ENCODE assay signal across 25 cellular contexts in the genomic region with DNA sequence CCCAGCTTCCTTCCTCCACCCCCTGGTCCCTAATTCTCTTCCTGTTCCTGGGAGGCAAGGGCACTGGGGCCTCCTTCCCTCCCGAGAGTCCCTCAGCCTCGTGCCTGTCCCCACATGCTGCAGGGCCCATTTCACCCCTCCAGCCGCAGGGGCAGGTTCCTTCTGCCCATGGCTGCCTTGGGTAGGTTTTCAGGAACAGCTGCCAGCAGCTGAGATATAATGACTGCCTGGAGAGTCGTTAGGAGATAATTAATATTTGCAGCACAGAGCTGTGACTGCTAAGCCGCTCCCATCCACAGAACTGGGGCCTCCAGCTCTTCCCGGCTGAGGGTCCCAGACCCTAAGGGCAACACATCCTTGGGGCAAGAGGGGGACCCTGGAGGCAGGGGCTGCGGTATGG.
A peak's percentile ranks its signal among the peaks of the same experiment; 100 is the strongest.
DNase-seq lines count a peak whose midpoint lies in the region; FAIRE-seq and TF ChIP-seq lines count a peak whose summit lies in the region.
"Had no signal": no experiment of that assay in that cellular context is flagged by ENCODE, and none has a peak within 500 bp of the region (broad histone marks: within the 10 kb centered on the region; RNA-seq: fewer than 3 reads in every experiment).

No MANE protein-coding gene starts in this region.

- H3K4me2 ChIP-seq in H1 (ENCODE audit: insufficient read depth in 1 of 2, low read depth in 2 of 2, low read length in 2 of 2): no peak overlapping the region

- peaks cover 0 to 8% (median 0%) of the 10 kb centered on the region in 4 experiments; a peak in 1 of 7 replicates for H3K4me1 ChIP-seq in H1 (replicated peaks in 1 of 4; ENCODE audit: control insufficient read depth in 3 of 4, insufficient read depth in 4 of 4, low read length in 3 of 4)
- H3K4me1 ChIP-seq in transverse colon: no peaks in the 10 kb centered on the region
- H3K4me1 ChIP-seq: left lung, Peyer's patch, psoas muscle, suprapubic skin had no signal

- no peaks in the 10 kb centered on the region for H3K9me3 ChIP-seq in H1 (ENCODE audit: insufficient read depth in 2 of 2, low read depth in 1 of 2, low read length in 1 of 2)
- no peaks in the 10 kb centered on the region for H3K9me3 ChIP-seq in transverse colon
- H3K9me3 ChIP-seq: neutrophil, Peyer's patch, psoas muscle had no signal

- no peak overlapping the region for H2BK120ac ChIP-seq in H1 (replicated peaks; ENCODE audit: low read depth, low read length)

- no peak for TF ChIP-seq RAD21 in H1 (IDR thresholded peaks at IDR 0.05 in 1 of 2, conservative IDR thresholded peaks at IDR 0.05 in 1 of 2; ENCODE audit: low read depth in 2 of 2, low read length in 2 of 2)

- 90% methylated on average over 7 of the region's 7 CpGs; no CpG with 5 or more reads in 1 of the 2 experiments for WGBS in H1 (ENCODE audit: extremely low coverage in 1 of 2, insufficient coverage in 1 of 2, insufficient read length in 1 of 2, insufficient replicate concordance in 2 of 2, low coverage in 1 of 2, low lambda C conversion rate in 2 of 2, missing lambda C conversion rate in 1 of 2), 2 experiments
- WGBS in transverse colon (ENCODE audit: low coverage in 1 of 2), 2 donors: 39 to 47% methylated on average over 5 to 7 of the region's 7 CpGs

- peak; percentile 46 for DNase-seq in D721Med (ENCODE audit: insufficient read length, low spot score)
- peak in 2 of 3 experiments; percentile 95 to 98 for DNase-seq in NCI-H1417 (lab: John Stamatoyannopoulos, UW)
- DNase-seq in NCI-H524 treated with DMSO at 0.1 percent for 48 hours (lab: John Stamatoyannopoulos, UW): peak; percentile 77
- no peak for DNase-seq in H1 (ENCODE audit: low read depth in 1 of 2, low spot score in 2 of 2)
- DNase-seq in hippocampal formation (lab: John Stamatoyannopoulos, UW): no peak
- no peak for DNase-seq in progenitor cell of endocrine pancreas (ENCODE audit: low spot score, unreplicated experiment)
- DNase-seq in transverse colon: no peak
- DNase-seq: activated CD4-positive, alpha-beta T cell treated with anti-CD3 and anti-CD28 coated beads, Interleukin-2, amount 50 U/mL, for 48 hours; activated CD4-positive, CD25-positive, alpha-beta regulatory T cell; activated naive CD4-positive, alpha-beta T cell treated with anti-CD3 and anti-CD28 coated beads, Interleukin-2, amount 50 U/mL, for 16 hours; amniotic stem cell; C1 segment of cervical spinal cord; Calu3; left lung; Peyer's patch; psoas muscle; stimulated activated CD4-positive, alpha-beta T cell treated with anti-CD3 and anti-CD28 coated beads, Interleukin-4, amount 100 ng/mL, for 4 hours; T-cell had no signal

- CTCF ChIA-PET in H1 (lab: Charles Lee; ENCODE audit: partially characterized antibody): interaction anchor here (1.0 to 1.7 kb wide), 5 partner anchors 8 to 39 kb away, joined by 3 to 4 read pairs (median 3); no protein-coding TSS in a partner anchor

- no peak overlapping the region for H4K91ac ChIP-seq in H1 (replicated peaks; ENCODE audit: insufficient read length, low read length)

- H3K18ac ChIP-seq in H1 (ENCODE audit: extremely low read depth, low read length): no peak overlapping the region; the same call in 1 of the 2 replicates

- peaks cover 54% of the 10 kb centered on the region for H3K27me3 Mint-ChIP-seq in progenitor cell of endocrine pancreas

- H3K4ac ChIP-seq in H1 (replicated peaks; ENCODE audit: insufficient read length, low read depth, low read length): no peak overlapping the region

- POLR2A ChIA-PET in H1 (lab: Charles Lee; ENCODE audit: partially characterized antibody): no interaction called here

- peaks cover 3% of the 10 kb centered on the region for H3K4me1 Mint-ChIP-seq in progenitor cell of endocrine pancreas (ENCODE audit: low read depth)
- H3K4me1 Mint-ChIP-seq: activated T-helper 17 cell treated with anti-CD3 and anti-CD28 coated beads, Interleukin-2, amount 50 U/mL, for 72 hours; stimulated activated memory B cell treated with anti-CD40 and anti-IgM and Interleukin-4, amounts not matched to agents 10 μg/mL and 1 μg/mL and 100 μg/mL, for 72 hours; T-cell had no signal

- H3K4me3 ChIP-seq in H1 (ENCODE audit: extremely low read depth in 1 of 4, insufficient read depth in 2 of 4, low read depth in 3 of 4, low read length in 4 of 4): no peak overlapping the region
- no peak overlapping the region for H3K4me3 ChIP-seq in transverse colon
- H3K4me3 ChIP-seq: left lung, Peyer's patch, psoas muscle, suprapubic skin had no signal

- no peak overlapping the region for H2AFZ ChIP-seq in H1 (ENCODE audit: low read length)

- intact Hi-C loops in transverse colon (cut with DNase I; ENCODE audit: low total_unique reads): no loop called here

- no peak overlapping the region for H2BK12ac ChIP-seq in H1 (ENCODE audit: low read depth, low read length)

- no peaks in the 10 kb centered on the region for H3K27me3 ChIP-seq in H1 (replicated peaks in 1 of 4; ENCODE audit: control insufficient read depth in 3 of 4, extremely low read depth in 1 of 4, insufficient read depth in 3 of 4, low read length in 3 of 4)
- H3K27me3 ChIP-seq in transverse colon: no peaks in the 10 kb centered on the region
- H3K27me3 ChIP-seq: Peyer's patch had no signal

- no peaks in the 10 kb centered on the region for H3K79me2 ChIP-seq in H1 (ENCODE audit: control insufficient read depth in 1 of 2, insufficient read depth in 2 of 2, low read length in 2 of 2)

- FAIRE-seq in D721Med (lab: Jason Lieb, UNC) (no peak), H1 (lab: Jason Lieb, UNC) (no peak)
- FAIRE-seq: endothelial cell of umbilical vein, GM12892, urothelium cell line had no signal

- no peak overlapping the region for H2BK15ac ChIP-seq in H1 (ENCODE audit: low read length)

- H3K14ac ChIP-seq in H1 (ENCODE audit: insufficient read length): no peak overlapping the region

- H4K8ac ChIP-seq in H1 (ENCODE audit: extremely low read depth, insufficient read depth, low read length): no peak overlapping the region

- in situ Hi-C loops in transverse colon (cut with MboI; ENCODE audit: low pct_ligation_motif_present in 1 of 4, low pct_unique_long_range_greater_than_20kb in 1 of 4, low sequenced_read_pairs in 3 of 4): no loop called here

- H3K9me3 Mint-ChIP-seq in progenitor cell of endocrine pancreas (ENCODE audit: low read depth): no peaks in the 10 kb centered on the region
- H3K9me3 Mint-ChIP-seq: activated T-helper 17 cell treated with anti-CD3 and anti-CD28 coated beads, Interleukin-2, amount 50 U/mL, for 72 hours had no signal

- H3K56ac ChIP-seq in H1 (replicated peaks; ENCODE audit: insufficient read length, low read depth, low read length): no peak overlapping the region

- H2BK20ac ChIP-seq in H1 (ENCODE audit: low read length): no peak overlapping the region

- H3K36me3 ChIP-seq in H1 (ENCODE audit: control insufficient read depth in 2 of 4, insufficient read depth in 4 of 4, low read length in 3 of 4) (no peaks in the 10 kb centered on the region), transverse colon (no peaks in the 10 kb centered on the region)
- H3K36me3 ChIP-seq: left lung, neutrophil, Peyer's patch, suprapubic skin had no signal

- no peak for TF ChIP-seq POLR2A in H1 (IDR thresholded peaks at IDR 0.05; ENCODE audit: control extremely low read depth in 1 of 2, low read depth in 2 of 2, low read length in 2 of 2)
- no peak for TF ChIP-seq POLR2A in transverse colon (IDR thresholded peaks at IDR 0.05)

- no peak overlapping the region for H4K5ac ChIP-seq in H1 (ENCODE audit: insufficient read length, low read depth, low read length)

- TF ChIP-seq EP300 in H1 (IDR thresholded peaks at IDR 0.05; ENCODE audit: borderline replicate concordance in 1 of 2, low read depth in 2 of 2, low read length in 2 of 2): no peak
- no peak for TF ChIP-seq EP300 in transverse colon (IDR thresholded peaks at IDR 0.05; ENCODE audit: low read depth)

- no peak overlapping the region for H3K23ac ChIP-seq in H1 (ENCODE audit: insufficient read length)

- no peak overlapping the region for H2BK5ac ChIP-seq in H1 (ENCODE audit: low read depth, low read length)

- no peak overlapping the region for H3K27ac Mint-ChIP-seq in progenitor cell of endocrine pancreas
- H3K27ac Mint-ChIP-seq: activated T-helper 17 cell treated with anti-CD3 and anti-CD28 coated beads, Interleukin-2, amount 50 U/mL, for 72 hours; stimulated activated memory B cell treated with anti-CD40 and anti-IgM and Interleukin-4, amounts not matched to agents 10 μg/mL and 1 μg/mL and 100 μg/mL, for 72 hours; T-cell had no signal

- no peak overlapping the region for H3K9ac ChIP-seq in H1 (replicated peaks in 1 of 4; ENCODE audit: extremely low read depth in 1 of 4, low read depth in 3 of 4, low read length in 3 of 4)

- TF ChIP-seq CTCF in D721Med (IDR thresholded peaks at IDR 0.05; ENCODE audit: insufficient read depth, missing control alignments) (no peak), H1 (IDR thresholded peaks at IDR 0.05; ENCODE audit: control extremely low read depth in 1 of 3, insufficient read depth in 1 of 3, low read depth in 1 of 3, low read length in 3 of 3) (no peak), progenitor cell of endocrine pancreas (IDR thresholded peaks at IDR 0.05; ENCODE audit: unreplicated experiment) (no peak), transverse colon (IDR thresholded peaks at IDR 0.05) (no peak)

- H3K36me3 Mint-ChIP-seq in progenitor cell of endocrine pancreas (ENCODE audit: insufficient read depth): no peaks in the 10 kb centered on the region
- H3K36me3 Mint-ChIP-seq: stimulated activated memory B cell treated with anti-CD40 and anti-IgM and Interleukin-4, amounts not matched to agents 10 μg/mL and 1 μg/mL and 100 μg/mL, for 72 hours; T-cell had no signal

- H3K27ac ChIP-seq in H1 (ENCODE audit: low read depth, low read length): no peak overlapping the region
- H3K27ac ChIP-seq in transverse colon: no peak overlapping the region
- H3K27ac ChIP-seq: left lung, neutrophil, Peyer's patch, psoas muscle, suprapubic skin had no signal

- H4K20me1 ChIP-seq in H1 (replicated peaks in 1 of 2; ENCODE audit: control insufficient read depth in 1 of 2, insufficient read depth in 2 of 2, low read length in 2 of 2): no peaks in the 10 kb centered on the region

- H3K4me3 Mint-ChIP-seq in progenitor cell of endocrine pancreas (ENCODE audit: low read depth): no peak overlapping the region
- H3K4me3 Mint-ChIP-seq: activated T-helper 17 cell treated with anti-CD3 and anti-CD28 coated beads, Interleukin-2, amount 50 U/mL, for 72 hours; stimulated activated memory B cell treated with anti-CD40 and anti-IgM and Interleukin-4, amounts not matched to agents 10 μg/mL and 1 μg/mL and 100 μg/mL, for 72 hours; T-cell had no signal

- H3K23me2 ChIP-seq in H1 (ENCODE audit: low read depth, low read length): no peaks in the 10 kb centered on the region

- no peaks in the 10 kb centered on the region for H3K79me1 ChIP-seq in H1 (ENCODE audit: low read depth, low read length)

- H2AK5ac ChIP-seq in H1 (ENCODE audit: low read depth, low read length): no peak overlapping the region

TF ChIP-seq in H1, 55 proteins besides CTCF, POLR2A, EP300 and RAD21:
- TF ChIP-seq GABPA (IDR thresholded peaks at IDR 0.05; ENCODE audit: borderline replicate concordance, insufficient read depth, low read length): no peak
- TF ChIP-seq, protein P1, sequence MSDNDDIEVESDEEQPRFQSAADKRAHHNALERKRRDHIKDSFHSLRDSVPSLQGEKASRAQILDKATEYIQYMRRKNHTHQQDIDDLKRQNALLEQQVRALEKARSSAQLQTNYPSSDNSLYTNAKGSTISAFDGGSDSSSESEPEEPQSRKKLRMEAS (IDR thresholded peaks at IDR 0.05): 0 out of 2 replicates have a peak, but pooled peaks have one; percentile 34

Comparison
In these comparisons a context has a peak if more than half of its experiments do, and no peak if none do; other contexts are left out.
1. DNase-seq: peak in D721Med (single experiment), NCI-H1417 (2 of 3) and NCI-H524 treated with DMSO at 0.1 percent for 48 hours (single experiment); none in H1 (0 of 2), hippocampal formation (0 of 2), progenitor cell of endocrine pancreas (single experiment) and transverse colon (single experiment).